ENCODE assay signal across 16 cellular contexts in genomic region chr14:59281613-59282012, GRCh38.
A peak's percentile ranks its signal among the peaks of the same experiment; 100 is the strongest.
DNase-seq lines count a peak whose midpoint lies in the region; ATAC-seq and TF ChIP-seq lines count a peak whose summit lies in the region.
"Had no signal": no experiment of that assay in that cellular context is flagged by ENCODE, and none has a peak within 500 bp of the region (broad histone marks: within the 10 kb centered on the region; RNA-seq: fewer than 3 reads in every experiment).

No MANE protein-coding gene starts in this region.

- H3K4me1 ChIP-seq in left lung = peaks cover 0 to 3% of the 10 kb centered on the region in 2 donors
- H3K4me1 ChIP-seq: BE2C had no signal

- POLR2A ChIA-PET in naive thymus-derived CD8-positive, alpha-beta T cell (lab: Charles Lee) = no interaction called here

- no peak overlapping the region for H3K4me3 ChIP-seq in left lung
- H3K4me3 ChIP-seq: uterus had no signal

- peaks cover 0 to 1% (median 0%) of the 10 kb centered on the region in 5 donors for H3K27me3 Mint-ChIP-seq in naive thymus-derived CD8-positive, alpha-beta T cell
- H3K27me3 Mint-ChIP-seq: activated CD4-positive, alpha-beta memory T cell treated with anti-CD3 and anti-CD28 coated beads, Interleukin-2, amount 10 ng/mL, durations not matched to agents 7 days and 5 days; central memory CD8-positive, alpha-beta T cell; progenitor cell of endocrine pancreas; stimulated activated naive B cell treated with anti-CD40 and anti-IgM and Interleukin-4, amounts not matched to agents 10 μg/mL and 1 μg/mL and 100 μg/mL, for 72 hours had no signal

- H3K9me3 ChIP-seq in left lung = no peaks in the 10 kb centered on the region
- H3K9me3 ChIP-seq: BE2C, uterus had no signal

- peak overlapping the region; percentile 92 for H3K27ac ChIP-seq in epithelial cell of prostate
- H3K27ac ChIP-seq in left lung = no peak overlapping the region
- H3K27ac ChIP-seq: uterus had no signal

- TF ChIP-seq CTCF in left lung (IDR thresholded peaks at IDR 0.05) = no peak

- no peak overlapping the region for H3K4me3 Mint-ChIP-seq in naive thymus-derived CD8-positive, alpha-beta T cell
- H3K4me3 Mint-ChIP-seq: activated CD4-positive, alpha-beta memory T cell treated with anti-CD3 and anti-CD28 coated beads, Interleukin-2, amount 10 ng/mL, durations not matched to agents 7 days and 5 days; central memory CD8-positive, alpha-beta T cell; stimulated activated naive B cell treated with anti-CD40 and anti-IgM and Interleukin-4, amounts not matched to agents 10 μg/mL and 1 μg/mL and 100 μg/mL, for 72 hours had no signal

- H3K9me3 Mint-ChIP-seq in naive thymus-derived CD8-positive, alpha-beta T cell = peaks cover 3 to 35% (median 22%) of the 10 kb centered on the region in 9 donors

- H3K36me3 ChIP-seq in left lung = no peaks in the 10 kb centered on the region
- H3K36me3 ChIP-seq: BE2C, uterus had no signal

- peaks cover 29 to 46% (median 30%) of the 10 kb centered on the region in 3 donors for H3K36me3 Mint-ChIP-seq in naive thymus-derived CD8-positive, alpha-beta T cell

- ATAC-seq in left lung = peak; percentile 8
- ATAC-seq in naive thymus-derived CD8-positive, alpha-beta T cell = no peak
- ATAC-seq: stimulated activated naive B cell treated with anti-CD40 and anti-IgM and Interleukin-4, amounts not matched to agents 10 μg/mL and 1 μg/mL and 100 μg/mL, for 72 hours had no signal

- H3K4me1 Mint-ChIP-seq in naive thymus-derived CD8-positive, alpha-beta T cell = no peaks in the 10 kb centered on the region
- H3K4me1 Mint-ChIP-seq: central memory CD8-positive, alpha-beta T cell had no signal

- DNase-seq in Daoy (ENCODE audit: low read depth) (peak; percentile 23), NCI-H226 (peak; percentile 81), epithelial cell of prostate (ENCODE audit: low read depth, low spot score) (peak; percentile 66), left lung (no peak), 8988T (no peak), head of caudate nucleus (no peak), NCI-H146 treated with DMSO at 0.1 percent for 48 hours (lab: John Stamatoyannopoulos, UW; ENCODE audit: unreplicated experiment) (no peak)
- DNase-seq in naive thymus-derived CD8-positive, alpha-beta T cell = no peak
- DNase-seq: activated CD4-positive, alpha-beta memory T cell treated with anti-CD3 and anti-CD28 coated beads, Interleukin-2, amount 10 ng/mL, durations not matched to agents 7 days and 5 days; activated effector memory CD4-positive, alpha-beta T cell treated with Interleukin-2 at 50 U/mL for 16 hours; BE2C; stimulated activated CD4-positive, alpha-beta T cell treated with anti-CD3 and anti-CD28 coated beads, Interleukin-4, amount 100 ng/mL, for 4 hours; stimulated activated naive B cell treated with anti-CD40 and anti-IgM and Interleukin-4, amounts not matched to agents 10 μg/mL and 1 μg/mL and 100 μg/mL, for 72 hours; uterus had no signal

- no peak overlapping the region for H3K27ac Mint-ChIP-seq in naive thymus-derived CD8-positive, alpha-beta T cell
- H3K27ac Mint-ChIP-seq: activated CD4-positive, alpha-beta memory T cell treated with anti-CD3 and anti-CD28 coated beads, Interleukin-2, amount 10 ng/mL, durations not matched to agents 7 days and 5 days; progenitor cell of endocrine pancreas had no signal

- intact Hi-C loops in left lung (cut with DNase I) = no loop called here
- intact Hi-C loops in head of caudate nucleus (cut with DNase I) = no loop called here

- H3K27me3 ChIP-seq in left lung = no peaks in the 10 kb centered on the region
- H3K27me3 ChIP-seq: BE2C, uterus had no signal

Comparison
In these comparisons a context has a peak if more than half of its experiments do, and no peak if none do; other contexts are left out.
1. DNase-seq: peak in Daoy (single experiment), NCI-H226 (single experiment) and epithelial cell of prostate (single experiment); none in left lung (0 of 2), 8988T (single experiment), naive thymus-derived CD8-positive, alpha-beta T cell (0 of 10), head of caudate nucleus (0 of 42) and NCI-H146 treated with DMSO at 0.1 percent for 48 hours (single experiment).